ENCODE assay signal across 15 cellular contexts in genomic region chr12:49552425-49552824, GRCh38. TPM values are rescaled to one million over a fixed set of nuclear protein-coding genes. Genes with fewer than 3 reads are reported as not detected.
"Had no signal": no experiment of that assay in that cellular context is flagged by ENCODE, and none has a peak within 500 bp of the region (broad histone marks: within the 10 kb centered on the region; RNA-seq: fewer than 3 reads in every experiment).

No MANE protein-coding gene starts in this region.

- H3K4me3 ChIP-seq: cardiac muscle cell, right lobe of liver, testis, upper lobe of left lung had no signal

- DNase-seq: activated CD4-positive, alpha-beta T cell treated with anti-CD3 and anti-CD28 coated beads, Interleukin-2, amount 50 U/mL, for 48 hours; activated naive CD4-positive, alpha-beta T cell treated with anti-CD3 and anti-CD28 coated beads for 36 hours; kidney; mesenchymal stem cell; naive thymus-derived CD8-positive, alpha-beta T cell; stimulated activated naive CD8-positive, alpha-beta T cell treated with anti-CD3 and anti-CD28 coated beads, Interleukin-15, amount 100 ng/mL, for 72 hours; testis; upper lobe of left lung had no signal

- FAIRE-seq: astrocyte, colon, kidney had no signal

- H3K36me3 ChIP-seq: cardiac muscle cell had no signal

- H3K27ac ChIP-seq: cardiac muscle cell, testis, upper lobe of left lung, VCaP had no signal

- H3K27me3 ChIP-seq: right lobe of liver, testis had no signal

- ATAC-seq: activated T-helper 17 cell treated with anti-CD3 and anti-CD28 coated beads, Interleukin-2, amount 50 U/mL, for 72 hours; naive thymus-derived CD8-positive, alpha-beta T cell; stimulated activated naive CD8-positive, alpha-beta T cell treated with anti-CD3 and anti-CD28 coated beads, Interleukin-15, amount 100 ng/mL, for 72 hours had no signal

- H3K9me3 ChIP-seq: right lobe of liver, testis, upper lobe of left lung had no signal

RNA-seq across cellular contexts. Expression of gene KCNH3, which starts 13.6 kb away (rescaled TPM):
- total RNA-seq: astrocyte, esophagus mucosa had no signal
